28 cellular contexts compared by ENCODE assay signal in genomic region chr1:232459087-232459486, GRCh38.
DNase-seq lines count a peak whose midpoint lies in the region; ATAC-seq and TF ChIP-seq lines count a peak whose summit lies in the region.
"Had no signal": no experiment of that assay in that cellular context is flagged by ENCODE, and none has a peak within 500 bp of the region (broad histone marks: within the 10 kb centered on the region; RNA-seq: fewer than 3 reads in every experiment).

No MANE protein-coding gene starts in this region.

- peaks cover 1% of the 10 kb centered on the region for H3K36me3 Mint-ChIP-seq in activated CD8-positive, alpha-beta memory T cell treated with anti-CD3 and anti-CD28 coated beads, Interleukin-2, amount 10 ng/mL, durations not matched to agents 7 days and 5 days
- peaks cover 3% of the 10 kb centered on the region for H3K36me3 Mint-ChIP-seq in effector memory CD8-positive, alpha-beta T cell (ENCODE audit: insufficient read depth)
- H3K36me3 Mint-ChIP-seq: activated naive CD8-positive, alpha-beta T cell had no signal

- H2AFZ ChIP-seq in smooth muscle cell (ENCODE audit: low read depth), result no peak overlapping the region
- no peak overlapping the region for H2AFZ ChIP-seq in osteoblast (ENCODE audit: low read length)
- H2AFZ ChIP-seq: parathyroid adenoma had no signal

- CTCF ChIA-PET in activated CD8-positive, alpha-beta memory T cell treated with anti-CD3 and anti-CD28 coated beads, Interleukin-2, amount 10 ng/mL, durations not matched to agents 7 days and 5 days (lab: Charles Lee), result no interaction called here

- H3K4me3 Mint-ChIP-seq in activated CD8-positive, alpha-beta memory T cell treated with anti-CD3 and anti-CD28 coated beads, Interleukin-2, amount 10 ng/mL, durations not matched to agents 7 days and 5 days, result no peak overlapping the region
- H3K4me3 Mint-ChIP-seq in effector memory CD8-positive, alpha-beta T cell, result peak overlapping the region in 1 of 2 donors; percentile 45
- H3K4me3 Mint-ChIP-seq: activated CD4-positive, alpha-beta memory T cell treated with anti-CD3 and anti-CD28 coated beads, Interleukin-2, amount 10 ng/mL, durations not matched to agents 7 days and 5 days; activated naive CD8-positive, alpha-beta T cell; CD4-positive, alpha-beta T cell; neural crest cell had no signal

- H4K20me1 ChIP-seq in smooth muscle cell (ENCODE audit: low read depth) (peaks cover 20% of the 10 kb centered on the region), osteoblast (ENCODE audit: insufficient read depth, low read length) (no peaks in the 10 kb centered on the region)

- peak; percentile 60 for DNase-seq in activated CD8-positive, alpha-beta memory T cell treated with anti-CD3 and anti-CD28 coated beads, Interleukin-2, amount 10 ng/mL, durations not matched to agents 7 days and 5 days
- no peak for DNase-seq in activated CD8-positive, alpha-beta memory T cell treated with anti-CD3 and anti-CD28 coated beads for 24 hours
- DNase-seq in NOMO-1 treated with DMSO at 0.1 percent for 48 hours (lab: John Stamatoyannopoulos, UW; ENCODE audit: unreplicated experiment) (peak; percentile 48), smooth muscle cell (lab: John Stamatoyannopoulos, UW; ENCODE audit: unreplicated experiment) (no peak), osteoblast (ENCODE audit: insufficient read length, low spot score, missing footprints) (no peak), SK-N-DZ (ENCODE audit: low spot score) (no peak)
- DNase-seq in effector memory CD8-positive, alpha-beta T cell, result no peak
- DNase-seq: activated CD4-positive, alpha-beta memory T cell treated with anti-CD3 and anti-CD28 coated beads, Interleukin-2, amount 10 ng/mL, durations not matched to agents 7 days and 5 days; activated T-cell treated with anti-CD3 and anti-CD28 coated beads for 4 hours; CD4-positive, alpha-beta T cell; effector CD8-positive, alpha-beta T cell; Karpas-422; left colon; mucosa of descending colon; NCI-H1092 treated with DMSO at 0.1 percent for 48 hours; NCI-H1694 treated with DMSO at 0.1 percent for 48 hours; NCI-H446 treated with DMSO at 0.1 percent for 48 hours; NCI-H774; OCI-M1; stomach; uterus had no signal

- peak overlapping the region; percentile 39 for H3K4me2 ChIP-seq in smooth muscle cell
- H3K4me2 ChIP-seq in osteoblast (ENCODE audit: insufficient read depth, low read length), result no peak overlapping the region
- H3K4me2 ChIP-seq: A549 had no signal

- peak; percentile 50 for ATAC-seq in activated CD8-positive, alpha-beta memory T cell treated with anti-CD3 and anti-CD28 coated beads, Interleukin-2, amount 10 ng/mL, durations not matched to agents 7 days and 5 days
- peak; percentile 59 for ATAC-seq in effector memory CD8-positive, alpha-beta T cell (replicated peaks)
- ATAC-seq in HG03039 (IDR thresholded peaks at IDR 0.05; ENCODE audit: unreplicated experiment), result no peak
- ATAC-seq: A549, left colon, mucosa of descending colon had no signal

- no peak overlapping the region for H3K27ac Mint-ChIP-seq in activated CD8-positive, alpha-beta memory T cell treated with anti-CD3 and anti-CD28 coated beads, Interleukin-2, amount 10 ng/mL, durations not matched to agents 7 days and 5 days
- H3K27ac Mint-ChIP-seq in effector memory CD8-positive, alpha-beta T cell, result peak overlapping the region in 1 of 2 donors; percentile 68
- H3K27ac Mint-ChIP-seq: activated CD4-positive, alpha-beta memory T cell treated with anti-CD3 and anti-CD28 coated beads, Interleukin-2, amount 10 ng/mL, durations not matched to agents 7 days and 5 days; activated naive CD8-positive, alpha-beta T cell; CD4-positive, alpha-beta T cell had no signal

- H3K4me1 ChIP-seq in smooth muscle cell (ENCODE audit: low read depth), result no peaks in the 10 kb centered on the region
- no peaks in the 10 kb centered on the region for H3K4me1 ChIP-seq in osteoblast (ENCODE audit: insufficient read depth, low read length)
- H3K4me1 ChIP-seq: A549, breast epithelium, parathyroid adenoma, uterus had no signal

- no peak overlapping the region for H3K9ac ChIP-seq in smooth muscle cell (ENCODE audit: low read depth)
- H3K9ac ChIP-seq: parathyroid adenoma had no signal

- H3K27me3 ChIP-seq in smooth muscle cell (ENCODE audit: low read depth) (no peaks in the 10 kb centered on the region), osteoblast (ENCODE audit: insufficient read depth, low read length) (no peaks in the 10 kb centered on the region)
- H3K27me3 ChIP-seq: breast epithelium, stomach, uterus had no signal

- H3K79me2 ChIP-seq in smooth muscle cell (ENCODE audit: low read depth) (peaks cover 69% of the 10 kb centered on the region), osteoblast (ENCODE audit: insufficient read depth, low read length) (no peaks in the 10 kb centered on the region)
- H3K79me2 ChIP-seq: parathyroid adenoma had no signal

- WGBS in smooth muscle cell (ENCODE audit: low lambda C conversion rate), result 49% methylated on average over 4 of the region's 4 CpGs

- H3K9me3 ChIP-seq in smooth muscle cell (replicated peaks; ENCODE audit: low read depth) (no peaks in the 10 kb centered on the region), osteoblast (ENCODE audit: low read depth, low read length) (no peaks in the 10 kb centered on the region)
- H3K9me3 ChIP-seq: A549, breast epithelium, mucosa of descending colon, stomach, uterus had no signal

- H3K4me3 ChIP-seq in smooth muscle cell (no peak overlapping the region), osteoblast (ENCODE audit: insufficient read depth, low read length) (no peak overlapping the region)
- H3K4me3 ChIP-seq: A549, breast epithelium, mucosa of descending colon, skin epidermis, stomach, uterus had no signal

- peak overlapping the region; percentile 58 for H3K27ac ChIP-seq in smooth muscle cell (ENCODE audit: low read depth)
- no peak overlapping the region for H3K27ac ChIP-seq in osteoblast (ENCODE audit: low read depth, low read length)
- H3K27ac ChIP-seq: A549, breast epithelium, parathyroid adenoma, skin epidermis, stomach, uterus had no signal

- TF ChIP-seq CTCF in smooth muscle cell (IDR thresholded peaks at IDR 0.05; ENCODE audit: borderline replicate concordance, insufficient read depth, poor library complexity, severe bottlenecking), result no peak
- no peak for TF ChIP-seq CTCF in osteoblast (IDR thresholded peaks at IDR 0.05; ENCODE audit: extremely low read depth, low read depth, low read length)

- H3K9me3 Mint-ChIP-seq in activated CD8-positive, alpha-beta memory T cell treated with anti-CD3 and anti-CD28 coated beads, Interleukin-2, amount 10 ng/mL, durations not matched to agents 7 days and 5 days (ENCODE audit: low read depth), result no peaks in the 10 kb centered on the region
- no peaks in the 10 kb centered on the region for H3K9me3 Mint-ChIP-seq in effector memory CD8-positive, alpha-beta T cell
- H3K9me3 Mint-ChIP-seq: activated CD4-positive, alpha-beta memory T cell treated with anti-CD3 and anti-CD28 coated beads, Interleukin-2, amount 10 ng/mL, durations not matched to agents 7 days and 5 days; CD4-positive, alpha-beta T cell; neural crest cell had no signal

- H3F3A ChIP-seq in smooth muscle cell (ENCODE audit: low read depth), result no peaks in the 10 kb centered on the region

- H3K27me3 Mint-ChIP-seq in activated CD8-positive, alpha-beta memory T cell treated with anti-CD3 and anti-CD28 coated beads, Interleukin-2, amount 10 ng/mL, durations not matched to agents 7 days and 5 days, result peaks cover 16% of the 10 kb centered on the region
- no peaks in the 10 kb centered on the region for H3K27me3 Mint-ChIP-seq in effector memory CD8-positive, alpha-beta T cell
- H3K27me3 Mint-ChIP-seq: activated naive CD8-positive, alpha-beta T cell; CD4-positive, alpha-beta T cell had no signal

- H3K36me3 ChIP-seq in smooth muscle cell (ENCODE audit: low read depth) (no peaks in the 10 kb centered on the region), osteoblast (ENCODE audit: insufficient read depth, low read length) (no peaks in the 10 kb centered on the region)
- H3K36me3 ChIP-seq: breast epithelium, uterus had no signal

- peaks cover 22% of the 10 kb centered on the region for H3K4me1 Mint-ChIP-seq in activated CD8-positive, alpha-beta memory T cell treated with anti-CD3 and anti-CD28 coated beads, Interleukin-2, amount 10 ng/mL, durations not matched to agents 7 days and 5 days
- peaks cover 11 to 25% of the 10 kb centered on the region in 2 donors for H3K4me1 Mint-ChIP-seq in effector memory CD8-positive, alpha-beta T cell (ENCODE audit: low read depth in 2 of 2)

Comparison
In these comparisons a context has a peak if more than half of its experiments do, and no peak if none do; other contexts are left out.
1. DNase-seq: peak in activated CD8-positive, alpha-beta memory T cell treated with anti-CD3 and anti-CD28 coated beads, Interleukin-2, amount 10 ng/mL, durations not matched to agents 7 days and 5 days (single experiment) and NOMO-1 treated with DMSO at 0.1 percent for 48 hours (single experiment); none in activated CD8-positive, alpha-beta memory T cell treated with anti-CD3 and anti-CD28 coated beads for 24 hours (single experiment), effector memory CD8-positive, alpha-beta T cell (0 of 3), smooth muscle cell (single experiment), osteoblast (single experiment) and SK-N-DZ (single experiment).